Comparison of ENCODE assay signal across 9 cellular contexts in genomic region chr6:108875161-108875555, GRCh38.
DNase-seq lines count a peak whose midpoint lies in the region; ATAC-seq and TF ChIP-seq lines count a peak whose summit lies in the region.
"Had no signal": no experiment of that assay in that cellular context is flagged by ENCODE, and none has a peak within 500 bp of the region (broad histone marks: within the 10 kb centered on the region; RNA-seq: fewer than 3 reads in every experiment).

No MANE protein-coding gene starts in this region.

- peaks cover 2 to 3% of the 10 kb centered on the region in 2 donors for H3K4me1 ChIP-seq in mucosa of rectum (ENCODE audit: control insufficient read depth in 2 of 2, insufficient read depth in 2 of 2, low read length in 2 of 2)

- ATAC-seq in GM18505 (IDR thresholded peaks at IDR 0.05; ENCODE audit: unreplicated experiment) (peak; percentile 33), GM21528 (IDR thresholded peaks at IDR 0.05; ENCODE audit: low FRiP score, unreplicated experiment) (peak; percentile 32)
- ATAC-seq: gastrocnemius medialis had no signal

- no peaks in the 10 kb centered on the region for H3K36me3 ChIP-seq in mucosa of rectum (ENCODE audit: control insufficient read depth in 2 of 2, insufficient read depth in 2 of 2, low read length in 2 of 2)
- H3K36me3 ChIP-seq: gastrocnemius medialis had no signal

- peak overlapping the region; percentile 54 for H3K27ac ChIP-seq in HL-60 (replicated peaks)
- peak overlapping the region; percentile 16 to 66 for H3K27ac ChIP-seq in mucosa of rectum (ENCODE audit: low read depth in 2 of 2, low read length in 2 of 2)

- TF ChIP-seq CTCF in HL-60 (IDR thresholded peaks at IDR 0.05; ENCODE audit: insufficient read depth, low read length) = no peak

- H3K4me3 ChIP-seq in HL-60 (replicated peaks; ENCODE audit: insufficient read depth, low read length) = no peak overlapping the region
- H3K4me3 ChIP-seq in mucosa of rectum (ENCODE audit: low read length in 2 of 2) = peak overlapping the region in 1 of 2 donors; percentile 14
- H3K4me3 ChIP-seq: gastrocnemius medialis had no signal

- no peak for TF ChIP-seq POLR2A in GM18505 (IDR thresholded peaks at IDR 0.05; ENCODE audit: borderline replicate concordance, extremely low read depth, insufficient read depth, insufficient read length)

- H3K27me3 ChIP-seq in HL-60 (ENCODE audit: insufficient read depth, poor library complexity, severe bottlenecking) = no peaks in the 10 kb centered on the region
- no peaks in the 10 kb centered on the region for H3K27me3 ChIP-seq in mucosa of rectum (ENCODE audit: control insufficient read depth in 2 of 2, insufficient read depth in 2 of 2, low read length in 2 of 2)
- H3K27me3 ChIP-seq: gastrocnemius medialis had no signal

- H3K9ac ChIP-seq in mucosa of rectum (ENCODE audit: low read depth in 1 of 2, low read length in 2 of 2) = no peak overlapping the region

- no peak for DNase-seq in HL-60 (ENCODE audit: low read depth in 1 of 2, low spot score in 1 of 2)
- no peak for DNase-seq in NCI-H1417 (lab: John Stamatoyannopoulos, UW)
- no peak for DNase-seq in stimulated activated naive CD4-positive, alpha-beta T cell treated with Interleukin-2 at 50 U/mL for 16 hours (lab: John Stamatoyannopoulos, UW)
- DNase-seq in NCI-H2029 treated with DMSO at 0.1 percent for 48 hours (lab: John Stamatoyannopoulos, UW) = no peak
- no peak for DNase-seq in AML-193 (lab: John Stamatoyannopoulos, UW)
- DNase-seq: gastrocnemius medialis had no signal

- no peaks in the 10 kb centered on the region for H3K9me3 ChIP-seq in mucosa of rectum (ENCODE audit: control insufficient read depth in 2 of 2, low read length in 2 of 2)
- H3K9me3 ChIP-seq: gastrocnemius medialis had no signal
